In the genomic region with DNA sequence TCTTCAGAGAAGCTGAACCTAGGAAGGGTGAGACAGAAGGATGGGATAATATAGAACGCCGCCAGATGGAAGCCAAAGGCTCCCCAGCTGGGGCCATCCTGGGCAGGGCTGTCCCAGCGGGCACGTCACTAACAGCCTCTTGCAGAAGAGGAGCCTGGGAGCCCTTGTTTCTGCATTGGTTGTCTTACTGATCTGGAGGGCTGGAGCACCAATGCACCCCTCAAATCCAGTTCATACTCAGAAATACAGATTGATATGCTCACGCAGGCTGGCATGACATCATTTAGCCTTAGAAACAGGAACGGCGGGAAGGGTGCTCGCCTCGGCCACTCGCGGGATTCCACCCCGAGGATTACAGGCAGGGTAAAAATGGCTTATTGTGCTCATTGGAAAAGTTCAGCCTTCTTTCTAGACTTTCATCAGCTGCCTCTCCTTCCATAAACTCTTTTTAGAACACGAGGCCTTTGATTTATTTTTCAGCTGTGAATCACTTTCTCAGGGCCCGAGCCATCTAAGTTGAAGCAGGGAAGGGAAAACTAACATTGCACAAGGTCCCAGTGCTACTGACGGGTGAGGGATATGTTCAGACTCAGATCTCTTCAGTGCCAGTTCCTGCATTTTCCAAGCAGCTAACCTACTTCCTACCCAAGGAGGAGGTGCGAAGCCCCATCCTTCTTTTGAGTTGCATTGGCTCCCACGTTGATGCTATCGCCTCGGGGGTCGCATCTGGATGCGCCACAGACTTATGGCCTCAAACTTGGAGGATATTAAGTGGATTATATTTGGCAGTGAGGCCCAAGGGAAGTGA, we compare ENCODE assay signal across 7 cellular contexts.
DNase-seq lines count a peak whose midpoint lies in the region; ATAC-seq and TF ChIP-seq lines count a peak whose summit lies in the region.

No MANE protein-coding gene starts in this region.

- no peaks in the 10 kb centered on the region for H3K9me3 ChIP-seq in HUES6 (ENCODE audit: control insufficient read depth, insufficient read depth, low read depth, low read length)

- H3K27me3 Mint-ChIP-seq in activated CD8-positive, alpha-beta T cell treated with anti-CD3 and anti-CD28 coated beads for 36 hours: no peaks in the 10 kb centered on the region
- H3K27me3 Mint-ChIP-seq in stimulated activated naive B cell treated with anti-CD40 and anti-IgM and Interleukin-4, amounts not matched to agents 10 μg/mL and 1 μg/mL and 100 μg/mL, for 72 hours: no peaks in the 10 kb centered on the region

- no peaks in the 10 kb centered on the region for H3K9me3 Mint-ChIP-seq in activated CD8-positive, alpha-beta T cell treated with anti-CD3 and anti-CD28 coated beads for 36 hours
- peaks cover 0 to 2% of the 10 kb centered on the region in 2 donors for H3K9me3 Mint-ChIP-seq in stimulated activated naive B cell treated with anti-CD40 and anti-IgM and Interleukin-4, amounts not matched to agents 10 μg/mL and 1 μg/mL and 100 μg/mL, for 72 hours

- peak overlapping the region; percentile 94 for H3K27ac Mint-ChIP-seq in activated CD8-positive, alpha-beta T cell treated with anti-CD3 and anti-CD28 coated beads for 36 hours
- peak overlapping the region; percentile 63 for H3K27ac Mint-ChIP-seq in stimulated activated naive B cell treated with anti-CD40 and anti-IgM and Interleukin-4, amounts not matched to agents 10 μg/mL and 1 μg/mL and 100 μg/mL, for 72 hours

- H3K4me1 ChIP-seq in HUES6 (ENCODE audit: control insufficient read depth, insufficient read depth, low read length): peaks cover 50% of the 10 kb centered on the region

- H3K36me3 Mint-ChIP-seq in activated CD8-positive, alpha-beta T cell treated with anti-CD3 and anti-CD28 coated beads for 36 hours (ENCODE audit: low read depth): peaks cover 23% of the 10 kb centered on the region
- peaks cover 44 to 52% of the 10 kb centered on the region in 2 donors for H3K36me3 Mint-ChIP-seq in stimulated activated naive B cell treated with anti-CD40 and anti-IgM and Interleukin-4, amounts not matched to agents 10 μg/mL and 1 μg/mL and 100 μg/mL, for 72 hours

- peaks cover 86% of the 10 kb centered on the region for H3K4me1 Mint-ChIP-seq in activated CD8-positive, alpha-beta T cell treated with anti-CD3 and anti-CD28 coated beads for 36 hours (ENCODE audit: low read depth)
- peaks cover 31 to 63% of the 10 kb centered on the region in 2 donors for H3K4me1 Mint-ChIP-seq in stimulated activated naive B cell treated with anti-CD40 and anti-IgM and Interleukin-4, amounts not matched to agents 10 μg/mL and 1 μg/mL and 100 μg/mL, for 72 hours

- intact Hi-C loops in activated CD8-positive, alpha-beta T cell treated with anti-CD3 and anti-CD28 coated beads for 36 hours (cut with micrococcal nuclease): loop anchor here (5.0 to 10.0 kb wide), 3 partner anchors 188 to 634 kb away; no protein-coding TSS in a partner anchor
- intact Hi-C loops in left cardiac atrium (cut with DNase I): no loop called here

- no peak for TF ChIP-seq POLR2A in erythroblast (IDR thresholded peaks at IDR 0.05; ENCODE audit: low read length)

- CTCF ChIA-PET in activated CD8-positive, alpha-beta T cell treated with anti-CD3 and anti-CD28 coated beads for 36 hours (lab: Charles Lee): interaction anchor here (1.5 to 4.9 kb wide), 3 partner anchors 12 to 443 kb away, joined by 4 to 54 read pairs (median 8); no protein-coding TSS in a partner anchor

- no peaks in the 10 kb centered on the region for H3K36me3 ChIP-seq in HUES6 (ENCODE audit: control insufficient read depth, insufficient read depth, low read length)

- peak overlapping the region; percentile 1; the same call in 1 of the 2 replicates for H3K4me3 ChIP-seq in HUES6 (ENCODE audit: low read depth, low read length)

- peak; percentile 20 for DNase-seq in activated CD8-positive, alpha-beta T cell treated with anti-CD3 and anti-CD28 coated beads for 36 hours
- DNase-seq in left cardiac atrium: peak; percentile 36
- DNase-seq in stimulated activated naive B cell treated with anti-CD40 and anti-IgM and Interleukin-4, amounts not matched to agents 10 μg/mL and 1 μg/mL and 100 μg/mL, for 72 hours: no peak
- no peak for DNase-seq in erythroblast (lab: John Stamatoyannopoulos, UW)

- no peak for TF ChIP-seq CTCF in activated CD8-positive, alpha-beta T cell treated with anti-CD3 and anti-CD28 coated beads for 36 hours (IDR thresholded peaks at IDR 0.05)

- peak overlapping the region; percentile 61 for H3K4me3 Mint-ChIP-seq in activated CD8-positive, alpha-beta T cell treated with anti-CD3 and anti-CD28 coated beads for 36 hours
- peak overlapping the region; percentile 66 to 72 for H3K4me3 Mint-ChIP-seq in stimulated activated naive B cell treated with anti-CD40 and anti-IgM and Interleukin-4, amounts not matched to agents 10 μg/mL and 1 μg/mL and 100 μg/mL, for 72 hours

- no peak overlapping the region for H3K27ac ChIP-seq in HUES6 (ENCODE audit: low read depth, low read length)

- H3K9ac ChIP-seq in HUES6 (ENCODE audit: low read length): peak overlapping the region; percentile 0

- H3K27me3 ChIP-seq in HUES6 (ENCODE audit: control insufficient read depth, insufficient read depth, low read length): no peaks in the 10 kb centered on the region

- ATAC-seq in activated CD8-positive, alpha-beta T cell treated with anti-CD3 and anti-CD28 coated beads for 36 hours: no peak
- ATAC-seq in left cardiac atrium (peak; percentile 36 to 37), HG02798 (IDR thresholded peaks at IDR 0.05; ENCODE audit: poor library complexity, unreplicated experiment) (no peak), HG03442 (IDR thresholded peaks at IDR 0.05; ENCODE audit: unreplicated experiment) (no peak)
- ATAC-seq in stimulated activated naive B cell treated with anti-CD40 and anti-IgM and Interleukin-4, amounts not matched to agents 10 μg/mL and 1 μg/mL and 100 μg/mL, for 72 hours (replicated peaks): no peak

- POLR2A ChIA-PET in activated CD8-positive, alpha-beta T cell treated with anti-CD3 and anti-CD28 coated beads for 36 hours (lab: Charles Lee): interaction anchor here (0.7 to 0.8 kb wide), 2 partner anchors 100 to 155 kb away, joined by 4 read pairs; no protein-coding TSS in a partner anchor

Comparison
In these comparisons a context has a peak if more than half of its experiments do, and no peak if none do; other contexts are left out.
1. ATAC-seq: peak in left cardiac atrium (2 of 2); none in activated CD8-positive, alpha-beta T cell treated with anti-CD3 and anti-CD28 coated beads for 36 hours (single experiment), stimulated activated naive B cell treated with anti-CD40 and anti-IgM and Interleukin-4, amounts not matched to agents 10 μg/mL and 1 μg/mL and 100 μg/mL, for 72 hours (0 of 2), HG02798 (single experiment) and HG03442 (single experiment).
2. DNase-seq: peak in activated CD8-positive, alpha-beta T cell treated with anti-CD3 and anti-CD28 coated beads for 36 hours (single experiment) and left cardiac atrium (single experiment); none in stimulated activated naive B cell treated with anti-CD40 and anti-IgM and Interleukin-4, amounts not matched to agents 10 μg/mL and 1 μg/mL and 100 μg/mL, for 72 hours (single experiment) and erythroblast (0 of 2).